12 cellular contexts compared by ENCODE assay signal in genomic region chr16:89478576-89479221, GRCh38. TPM values are rescaled to one million over a fixed set of nuclear protein-coding genes. Genes with fewer than 3 reads are reported as not detected.
DNase-seq lines count a peak whose midpoint lies in the region; ATAC-seq and TF ChIP-seq lines count a peak whose summit lies in the region.
"Had no signal": no experiment of that assay in that cellular context is flagged by ENCODE, and none has a peak within 500 bp of the region (broad histone marks: within the 10 kb centered on the region; RNA-seq: fewer than 3 reads in every experiment).

No MANE protein-coding gene starts in this region.

- no TSS peak for BruUV-seq in MCF 10A (replicated peaks; lab: Mats Ljungman, UMichigan)

- ATAC-seq in GM21447 (IDR thresholded peaks at IDR 0.05; ENCODE audit: unreplicated experiment): no peak

- peak; percentile 80 for DNase-seq in MCF 10A (ENCODE audit: unreplicated experiment)
- DNase-seq in breast epithelium (ENCODE audit: low spot score in 2 of 2): no peak
- peak; percentile 63 for DNase-seq in islet precursor cell
- DNase-seq in NCI-H748 treated with DMSO at 0.1 percent for 48 hours (lab: John Stamatoyannopoulos, UW): no peak
- DNase-seq in amniotic stem cell (lab: John Stamatoyannopoulos, UW): no peak
- DNase-seq in SKM-1 treated with dmso at 0.1 percent for 144 hours (lab: John Stamatoyannopoulos, UW; ENCODE audit: unreplicated experiment): no peak
- DNase-seq: left cardiac atrium, NCI-H1417 treated with DMSO at 0.1 percent for 48 hours, sigmoid colon had no signal

- H3K27ac ChIP-seq in breast epithelium: no peak overlapping the region
- H3K27ac ChIP-seq: cardiac muscle cell, sigmoid colon had no signal

- POLR2A ChIA-PET in MCF 10A (lab: Yijun Ruan, JAX): interaction anchor here (0.6 to 4.0 kb wide), 11 partner anchors 10 to 118 kb away, joined by 3 to 40 read pairs (median 5); no protein-coding TSS in a partner anchor

- peak overlapping the region; percentile 61 for H3K4me3 Mint-ChIP-seq in MCF 10A (ENCODE audit: unreplicated experiment)
- H3K4me3 Mint-ChIP-seq in activated naive CD4-positive, alpha-beta T cell treated with anti-CD3 and anti-CD28 coated beads, Interleukin-2, amount 50 U/mL, for 24 hours: peak overlapping the region; percentile 85

- H3K4me1 ChIP-seq in breast epithelium: peaks cover 5 to 10% of the 10 kb centered on the region in 2 donors

- peaks cover 13% of the 10 kb centered on the region for H3K36me3 Mint-ChIP-seq in MCF 10A (ENCODE audit: insufficient read depth, unreplicated experiment)
- H3K36me3 Mint-ChIP-seq in activated naive CD4-positive, alpha-beta T cell treated with anti-CD3 and anti-CD28 coated beads, Interleukin-2, amount 50 U/mL, for 24 hours: peaks cover 10% of the 10 kb centered on the region

- CTCF ChIA-PET in MCF 10A (lab: Yijun Ruan, JAX): interaction anchor here (0.7 kb wide), 1 partner anchor 319 kb away, joined by 3 read pairs; no protein-coding TSS in a partner anchor

- intact Hi-C loops in MCF 10A (cut with micrococcal nuclease) (no loop called here), breast epithelium (cut with DNase I; ENCODE audit: low total_unique reads) (no loop called here)

- no peak for TF ChIP-seq POLR2A in breast epithelium (IDR thresholded peaks at IDR 0.05)

- H3K4me1 Mint-ChIP-seq in MCF 10A (ENCODE audit: insufficient read depth, unreplicated experiment): peaks cover 64% of the 10 kb centered on the region
- H3K4me1 Mint-ChIP-seq in activated naive CD4-positive, alpha-beta T cell treated with anti-CD3 and anti-CD28 coated beads, Interleukin-2, amount 50 U/mL, for 24 hours: peaks cover 95% of the 10 kb centered on the region

- H3K36me3 ChIP-seq in breast epithelium: no peaks in the 10 kb centered on the region
- H3K36me3 ChIP-seq: cardiac muscle cell, sigmoid colon had no signal

- H3K27me3 Mint-ChIP-seq in MCF 10A (ENCODE audit: insufficient read depth, unreplicated experiment): no peaks in the 10 kb centered on the region
- H3K27me3 Mint-ChIP-seq in activated naive CD4-positive, alpha-beta T cell treated with anti-CD3 and anti-CD28 coated beads, Interleukin-2, amount 50 U/mL, for 24 hours: no peaks in the 10 kb centered on the region

- no peaks in the 10 kb centered on the region for H3K9me3 Mint-ChIP-seq in MCF 10A (ENCODE audit: unreplicated experiment)
- H3K9me3 Mint-ChIP-seq in activated naive CD4-positive, alpha-beta T cell treated with anti-CD3 and anti-CD28 coated beads, Interleukin-2, amount 50 U/mL, for 24 hours: no peaks in the 10 kb centered on the region

- H3K9me3 ChIP-seq in breast epithelium: no peaks in the 10 kb centered on the region
- H3K9me3 ChIP-seq: sigmoid colon had no signal

- no peak for TF ChIP-seq CTCF in MCF 10A (IDR thresholded peaks at IDR 0.05; ENCODE audit: unreplicated experiment)
- no peak for TF ChIP-seq CTCF in breast epithelium (IDR thresholded peaks at IDR 0.05)

- H3K27ac Mint-ChIP-seq in MCF 10A (ENCODE audit: low read depth, unreplicated experiment): peak overlapping the region; percentile 89
- H3K27ac Mint-ChIP-seq in activated naive CD4-positive, alpha-beta T cell treated with anti-CD3 and anti-CD28 coated beads, Interleukin-2, amount 50 U/mL, for 24 hours: peak overlapping the region; percentile 91

- no peak overlapping the region for H3K4me3 ChIP-seq in breast epithelium
- H3K4me3 ChIP-seq: cardiac muscle cell, sigmoid colon had no signal

- H3K27me3 ChIP-seq in breast epithelium: no peaks in the 10 kb centered on the region
- H3K27me3 ChIP-seq: cardiac muscle cell, sigmoid colon had no signal

RNA-seq across cellular contexts. Expression of gene ANKRD11, which starts 11.7 kb away (rescaled TPM):
- total RNA-seq in MCF 10A (2022) (218 and 237 TPM in 2 replicates), breast epithelium (10 to 100 TPM; 64.0 to 79.0 (median 69.2) TPM)

RNA-seq across cellular contexts. Expression of gene SPG7, which starts 29.5 kb away (rescaled TPM):
- total RNA-seq in MCF 10A (2022): 82.4 and 92.3 TPM in 2 replicates
- 100 to 1,000 TPM; 104 to 126 (median 118) TPM for total RNA-seq in breast epithelium

Comparison
In these comparisons a context has a peak if more than half of its experiments do, and no peak if none do; other contexts are left out.
1. DNase-seq: peak in MCF 10A (single experiment) and islet precursor cell (single experiment); none in breast epithelium (0 of 2), NCI-H748 treated with DMSO at 0.1 percent for 48 hours (single experiment), amniotic stem cell (single experiment) and SKM-1 treated with dmso at 0.1 percent for 144 hours (single experiment).